In the genomic region with DNA sequence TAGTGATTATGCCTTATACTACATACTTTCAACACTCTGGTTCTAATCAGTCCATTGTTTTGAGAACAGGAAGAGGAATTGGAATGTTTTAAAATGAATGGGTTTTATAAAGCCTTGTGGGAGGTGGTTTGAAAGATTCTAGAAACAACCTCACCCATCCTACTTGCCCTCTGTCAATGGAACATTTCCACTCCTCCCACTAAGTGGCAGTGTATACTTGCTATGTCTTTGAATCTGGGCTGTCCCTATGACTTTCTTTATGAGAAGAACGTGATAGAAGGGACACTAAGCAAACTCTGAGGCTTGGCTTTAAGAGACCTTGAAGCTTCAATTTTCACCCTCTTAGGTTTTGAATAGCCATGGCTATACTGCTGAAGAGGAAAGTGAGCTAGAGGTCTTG, we compare ENCODE assay signal across 1 cellular context.
TF ChIP-seq lines count a peak whose summit lies in the region.

No MANE protein-coding gene starts in this region.

TF ChIP-seq in GM23338, 12 proteins besides CTCF, POLR2A, EP300 and RAD21 (continued from another document):
- TF ChIP-seq, protein P1, sequence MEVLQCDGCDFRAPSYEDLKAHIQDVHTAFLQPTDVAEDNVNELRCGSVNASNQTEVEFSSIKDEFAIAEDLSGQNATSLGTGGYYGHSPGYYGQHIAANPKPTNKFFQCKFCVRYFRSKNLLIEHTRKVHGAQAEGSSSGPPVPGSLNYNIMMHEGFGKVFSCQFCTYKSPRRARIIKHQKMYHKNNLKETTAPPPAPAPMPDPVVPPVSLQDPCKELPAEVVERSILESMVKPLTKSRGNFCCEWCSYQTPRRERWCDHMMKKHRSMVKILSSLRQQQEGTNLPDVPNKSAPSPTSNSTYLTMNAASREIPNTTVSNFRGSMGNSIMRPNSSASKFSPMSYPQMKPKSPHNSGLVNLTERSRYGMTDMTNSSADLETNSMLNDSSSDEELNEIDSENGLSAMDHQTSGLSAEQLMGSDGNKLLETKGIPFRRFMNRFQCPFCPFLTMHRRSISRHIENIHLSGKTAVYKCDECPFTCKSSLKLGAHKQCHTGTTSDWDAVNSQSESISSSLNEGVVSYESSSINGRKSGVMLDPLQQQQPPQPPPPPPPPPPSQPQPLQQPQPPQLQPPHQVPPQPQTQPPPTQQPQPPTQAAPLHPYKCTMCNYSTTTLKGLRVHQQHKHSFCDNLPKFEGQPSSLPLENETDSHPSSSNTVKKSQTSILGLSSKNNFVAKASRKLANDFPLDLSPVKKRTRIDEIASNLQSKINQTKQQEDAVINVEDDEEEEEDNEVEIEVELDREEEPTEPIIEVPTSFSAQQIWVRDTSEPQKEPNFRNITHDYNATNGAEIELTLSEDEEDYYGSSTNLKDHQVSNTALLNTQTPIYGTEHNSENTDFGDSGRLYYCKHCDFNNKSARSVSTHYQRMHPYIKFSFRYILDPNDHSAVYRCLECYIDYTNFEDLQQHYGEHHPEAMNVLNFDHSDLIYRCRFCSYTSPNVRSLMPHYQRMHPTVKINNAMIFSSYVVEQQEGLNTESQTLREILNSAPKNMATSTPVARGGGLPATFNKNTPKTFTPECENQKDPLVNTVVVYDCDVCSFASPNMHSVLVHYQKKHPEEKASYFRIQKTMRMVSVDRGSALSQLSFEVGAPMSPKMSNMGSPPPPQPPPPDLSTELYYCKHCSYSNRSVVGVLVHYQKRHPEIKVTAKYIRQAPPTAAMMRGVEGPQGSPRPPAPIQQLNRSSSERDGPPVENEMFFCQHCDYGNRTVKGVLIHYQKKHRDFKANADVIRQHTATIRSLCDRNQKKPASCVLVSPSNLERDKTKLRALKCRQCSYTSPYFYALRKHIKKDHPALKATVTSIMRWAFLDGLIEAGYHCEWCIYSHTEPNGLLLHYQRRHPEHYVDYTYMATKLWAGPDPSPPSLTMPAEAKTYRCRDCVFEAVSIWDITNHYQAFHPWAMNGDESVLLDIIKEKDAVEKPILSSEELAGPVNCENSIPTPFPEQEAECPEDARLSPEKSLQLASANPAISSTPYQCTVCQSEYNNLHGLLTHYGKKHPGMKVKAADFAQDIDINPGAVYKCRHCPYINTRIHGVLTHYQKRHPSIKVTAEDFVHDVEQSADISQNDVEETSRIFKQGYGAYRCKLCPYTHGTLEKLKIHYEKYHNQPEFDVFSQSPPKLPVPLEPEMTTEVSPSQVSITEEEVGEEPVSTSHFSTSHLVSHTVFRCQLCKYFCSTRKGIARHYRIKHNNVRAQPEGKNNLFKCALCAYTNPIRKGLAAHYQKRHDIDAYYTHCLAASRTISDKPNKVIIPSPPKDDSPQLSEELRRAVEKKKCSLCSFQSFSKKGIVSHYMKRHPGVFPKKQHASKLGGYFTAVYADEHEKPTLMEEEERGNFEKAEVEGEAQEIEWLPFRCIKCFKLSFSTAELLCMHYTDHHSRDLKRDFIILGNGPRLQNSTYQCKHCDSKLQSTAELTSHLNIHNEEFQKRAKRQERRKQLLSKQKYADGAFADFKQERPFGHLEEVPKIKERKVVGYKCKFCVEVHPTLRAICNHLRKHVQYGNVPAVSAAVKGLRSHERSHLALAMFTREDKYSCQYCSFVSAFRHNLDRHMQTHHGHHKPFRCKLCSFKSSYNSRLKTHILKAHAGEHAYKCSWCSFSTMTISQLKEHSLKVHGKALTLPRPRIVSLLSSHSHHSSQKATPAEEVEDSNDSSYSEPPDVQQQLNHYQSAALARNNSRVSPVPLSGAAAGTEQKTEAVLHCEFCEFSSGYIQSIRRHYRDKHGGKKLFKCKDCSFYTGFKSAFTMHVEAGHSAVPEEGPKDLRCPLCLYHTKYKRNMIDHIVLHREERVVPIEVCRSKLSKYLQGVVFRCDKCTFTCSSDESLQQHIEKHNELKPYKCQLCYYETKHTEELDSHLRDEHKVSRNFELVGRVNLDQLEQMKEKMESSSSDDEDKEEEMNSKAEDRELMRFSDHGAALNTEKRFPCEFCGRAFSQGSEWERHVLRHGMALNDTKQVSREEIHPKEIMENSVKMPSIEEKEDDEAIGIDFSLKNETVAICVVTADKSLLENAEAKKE (CRISPR knock-in tag; IDR thresholded peaks at IDR 0.05) = no peak
- TF ChIP-seq POLR2AphosphoS5 (IDR thresholded peaks at IDR 0.05; ENCODE audit: low read depth) (no peak), REST (IDR thresholded peaks at IDR 0.05; ENCODE audit: unreplicated experiment) (no peak), ETS1 (IDR thresholded peaks at IDR 0.05) (no peak), JUNB (IDR thresholded peaks at IDR 0.05; ENCODE audit: unreplicated experiment) (no peak)
TF ChIP-seq in GM23338: peak in this region for 0.
